In genomic region chr1:25683731-25684130, GRCh38 we compare ENCODE assay signal across 1 cellular context.
TF ChIP-seq lines count a peak whose summit lies in the region.

No MANE protein-coding gene starts in this region.

TF ChIP-seq in IMR-90, 13 proteins besides CTCF, POLR2A, EP300 and RAD21:
- TF ChIP-seq RFX5 (IDR thresholded peaks at IDR 0.05; ENCODE audit: low read depth, low read length) (no peak), ELK1 (IDR thresholded peaks at IDR 0.05; ENCODE audit: borderline replicate concordance, low read depth, low read length) (no peak), RCOR1 (IDR thresholded peaks at IDR 0.05; ENCODE audit: insufficient replicate concordance, low read length) (no peak), NFE2L2 (IDR thresholded peaks at IDR 0.05; ENCODE audit: low read depth, low read length) (no peak), MAZ (IDR thresholded peaks at IDR 0.05; ENCODE audit: borderline replicate concordance, low read depth, low read length) (no peak), MAFK (IDR thresholded peaks at IDR 0.05; ENCODE audit: low read depth, low read length) (no peak), SMC3 (IDR thresholded peaks at IDR 0.05; ENCODE audit: low read depth, low read length) (no peak), CEBPB (IDR thresholded peaks at IDR 0.05; ENCODE audit: low read depth, low read length) (no peak), CHD1 (IDR thresholded peaks at IDR 0.05; ENCODE audit: low read depth, low read length) (no peak), BHLHE40 (IDR thresholded peaks at IDR 0.05; ENCODE audit: low read depth, low read length) (no peak), FOS (IDR thresholded peaks at IDR 0.05; ENCODE audit: low read depth, low read length) (no peak), USF2 (IDR thresholded peaks at IDR 0.05; ENCODE audit: low read depth, low read length) (no peak; the same call in 1 of the 2 replicates), MXI1 (IDR thresholded peaks at IDR 0.05; ENCODE audit: borderline replicate concordance, low read depth, low read length) (no peak)
